1 cellular context compared by ENCODE assay signal in the genomic region with DNA sequence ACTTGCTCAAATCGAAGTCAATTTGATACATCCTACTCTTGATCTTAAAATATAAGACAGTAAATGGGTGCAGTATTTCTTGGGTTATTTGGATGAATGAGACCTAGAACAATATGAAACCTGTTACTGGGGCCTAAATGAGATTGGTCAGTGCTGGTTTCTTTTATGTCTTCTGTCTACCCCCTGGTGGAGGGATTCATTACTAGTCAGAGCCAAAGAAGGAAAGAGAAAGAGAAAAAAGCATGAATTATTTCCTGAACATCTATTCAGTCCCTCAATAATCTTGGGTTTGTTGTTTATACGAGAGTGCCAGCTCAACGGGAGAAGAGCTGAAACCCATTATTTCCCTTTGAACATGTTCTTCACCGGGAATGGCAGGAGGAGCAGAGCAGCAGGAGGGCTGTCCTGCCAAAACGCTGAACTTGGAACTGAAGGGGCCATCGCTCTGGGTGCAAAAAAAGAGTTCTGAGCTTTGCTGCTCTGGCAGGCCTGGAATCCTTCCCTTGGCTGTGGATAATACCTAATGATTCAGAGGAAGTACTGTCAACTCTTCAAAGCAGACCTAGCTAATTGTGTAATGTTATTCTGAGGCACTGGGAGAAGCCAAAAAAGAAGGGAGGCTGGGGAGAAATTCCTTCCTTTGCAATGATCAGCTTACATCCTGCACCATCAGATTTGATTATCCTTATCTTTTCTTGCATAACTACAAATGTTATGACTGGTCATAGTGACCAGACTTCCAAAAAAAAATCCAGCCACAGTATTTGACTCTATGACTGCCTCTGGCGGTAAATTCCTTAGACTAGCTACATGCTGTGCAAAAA.
A peak's percentile ranks its signal among the peaks of the same experiment; 100 is the strongest.
TF ChIP-seq lines count a peak whose summit lies in the region.

No MANE protein-coding gene starts in this region.

TF ChIP-seq in IMR-90, 13 proteins besides CTCF, POLR2A, EP300 and RAD21:
- peak; percentile 93 for TF ChIP-seq CEBPB (IDR thresholded peaks at IDR 0.05; ENCODE audit: low read depth, low read length)
- TF ChIP-seq MAZ (IDR thresholded peaks at IDR 0.05; ENCODE audit: borderline replicate concordance, low read depth, low read length), result peak; percentile 37; the same call in 1 of the 2 replicates
- TF ChIP-seq RFX5 (IDR thresholded peaks at IDR 0.05; ENCODE audit: low read depth, low read length), result no peak
- TF ChIP-seq BHLHE40 (IDR thresholded peaks at IDR 0.05; ENCODE audit: low read depth, low read length), result peak; percentile 8; the same call in 1 of the 2 replicates
- TF ChIP-seq SMC3 (IDR thresholded peaks at IDR 0.05; ENCODE audit: low read depth, low read length), result peak; percentile 43; the same call in 1 of the 2 replicates
- peak; percentile 39; the same call in 1 of the 2 replicates for TF ChIP-seq FOS (IDR thresholded peaks at IDR 0.05; ENCODE audit: low read depth, low read length)
- TF ChIP-seq RCOR1 (IDR thresholded peaks at IDR 0.05; ENCODE audit: insufficient replicate concordance, low read length), result no peak
- TF ChIP-seq, protein P1, sequence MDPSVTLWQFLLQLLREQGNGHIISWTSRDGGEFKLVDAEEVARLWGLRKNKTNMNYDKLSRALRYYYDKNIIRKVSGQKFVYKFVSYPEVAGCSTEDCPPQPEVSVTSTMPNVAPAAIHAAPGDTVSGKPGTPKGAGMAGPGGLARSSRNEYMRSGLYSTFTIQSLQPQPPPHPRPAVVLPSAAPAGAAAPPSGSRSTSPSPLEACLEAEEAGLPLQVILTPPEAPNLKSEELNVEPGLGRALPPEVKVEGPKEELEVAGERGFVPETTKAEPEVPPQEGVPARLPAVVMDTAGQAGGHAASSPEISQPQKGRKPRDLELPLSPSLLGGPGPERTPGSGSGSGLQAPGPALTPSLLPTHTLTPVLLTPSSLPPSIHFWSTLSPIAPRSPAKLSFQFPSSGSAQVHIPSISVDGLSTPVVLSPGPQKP (IDR thresholded peaks at IDR 0.05; ENCODE audit: borderline replicate concordance, low read depth, low read length), result no peak
- peak; percentile 10; the same call in 1 of the 2 replicates for TF ChIP-seq NFE2L2 (IDR thresholded peaks at IDR 0.05; ENCODE audit: low read depth, low read length)
- TF ChIP-seq, protein P2, sequence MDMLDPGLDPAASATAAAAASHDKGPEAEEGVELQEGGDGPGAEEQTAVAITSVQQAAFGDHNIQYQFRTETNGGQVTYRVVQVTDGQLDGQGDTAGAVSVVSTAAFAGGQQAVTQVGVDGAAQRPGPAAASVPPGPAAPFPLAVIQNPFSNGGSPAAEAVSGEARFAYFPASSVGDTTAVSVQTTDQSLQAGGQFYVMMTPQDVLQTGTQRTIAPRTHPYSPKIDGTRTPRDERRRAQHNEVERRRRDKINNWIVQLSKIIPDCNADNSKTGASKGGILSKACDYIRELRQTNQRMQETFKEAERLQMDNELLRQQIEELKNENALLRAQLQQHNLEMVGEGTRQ (IDR thresholded peaks at IDR 0.05; ENCODE audit: low read depth, low read length), result no peak
- TF ChIP-seq MXI1 (IDR thresholded peaks at IDR 0.05; ENCODE audit: borderline replicate concordance, low read depth, low read length), result no peak
- no peak for TF ChIP-seq MAFK (IDR thresholded peaks at IDR 0.05; ENCODE audit: low read depth, low read length)
- no peak for TF ChIP-seq CHD1 (IDR thresholded peaks at IDR 0.05; ENCODE audit: low read depth, low read length)
